Comparison of ENCODE assay signal across 1 cellular context in the genomic region with DNA sequence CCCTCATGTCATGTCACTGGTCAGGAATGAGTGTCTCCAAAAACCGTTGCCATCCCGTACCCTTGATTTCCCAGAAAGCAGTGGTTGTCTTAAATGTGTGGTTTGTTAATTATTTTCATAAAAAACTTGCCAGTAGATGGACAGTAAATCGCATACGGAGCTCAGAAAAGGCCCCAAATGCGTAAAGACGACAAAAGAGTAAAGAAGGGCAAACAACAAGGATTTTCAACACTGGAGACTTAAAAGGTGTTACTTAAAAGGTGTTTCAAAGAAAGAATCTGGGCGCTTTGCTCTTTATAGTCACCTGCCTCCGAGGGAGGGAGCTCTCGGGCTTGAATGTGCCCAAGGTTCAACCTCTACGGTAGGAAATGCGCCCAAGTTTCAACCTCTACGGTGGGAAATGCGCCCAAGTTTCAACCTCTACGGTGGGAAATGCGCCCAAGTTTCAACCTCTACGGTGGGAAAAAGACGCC.
TF ChIP-seq lines count a peak whose summit lies in the region.

No MANE protein-coding gene starts in this region.

TF ChIP-seq in WTC11, 78 proteins besides CTCF, POLR2A, EP300 and RAD21 (continued from another document):
- TF ChIP-seq ATF2 (CRISPR knock-in tag; IDR thresholded peaks at IDR 0.05; ENCODE audit: borderline replicate concordance, low read depth): no peak
- no peak for TF ChIP-seq ARID4B (CRISPR knock-in tag; IDR thresholded peaks at IDR 0.05; ENCODE audit: borderline replicate concordance)
- no peak for TF ChIP-seq FOXJ3 (CRISPR knock-in tag; IDR thresholded peaks at IDR 0.05; ENCODE audit: borderline replicate concordance)
- TF ChIP-seq GABPB1 (CRISPR knock-in tag; IDR thresholded peaks at IDR 0.05): peak; percentile 57
- no peak for TF ChIP-seq SMAD4 (CRISPR knock-in tag; IDR thresholded peaks at IDR 0.05)
- TF ChIP-seq GRHL2 (CRISPR knock-in tag; IDR thresholded peaks at IDR 0.05; ENCODE audit: insufficient replicate concordance, severe bottlenecking): no peak
- no peak for TF ChIP-seq FOXK1 (CRISPR knock-in tag; IDR thresholded peaks at IDR 0.05)
- no peak for TF ChIP-seq ZNF219 (CRISPR knock-in tag; IDR thresholded peaks at IDR 0.05; ENCODE audit: borderline replicate concordance)
- TF ChIP-seq, protein P1, sequence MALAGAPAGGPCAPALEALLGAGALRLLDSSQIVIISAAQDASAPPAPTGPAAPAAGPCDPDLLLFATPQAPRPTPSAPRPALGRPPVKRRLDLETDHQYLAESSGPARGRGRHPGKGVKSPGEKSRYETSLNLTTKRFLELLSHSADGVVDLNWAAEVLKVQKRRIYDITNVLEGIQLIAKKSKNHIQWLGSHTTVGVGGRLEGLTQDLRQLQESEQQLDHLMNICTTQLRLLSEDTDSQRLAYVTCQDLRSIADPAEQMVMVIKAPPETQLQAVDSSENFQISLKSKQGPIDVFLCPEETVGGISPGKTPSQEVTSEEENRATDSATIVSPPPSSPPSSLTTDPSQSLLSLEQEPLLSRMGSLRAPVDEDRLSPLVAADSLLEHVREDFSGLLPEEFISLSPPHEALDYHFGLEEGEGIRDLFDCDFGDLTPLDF (CRISPR knock-in tag; IDR thresholded peaks at IDR 0.05): no peak
- TF ChIP-seq, protein P2, sequence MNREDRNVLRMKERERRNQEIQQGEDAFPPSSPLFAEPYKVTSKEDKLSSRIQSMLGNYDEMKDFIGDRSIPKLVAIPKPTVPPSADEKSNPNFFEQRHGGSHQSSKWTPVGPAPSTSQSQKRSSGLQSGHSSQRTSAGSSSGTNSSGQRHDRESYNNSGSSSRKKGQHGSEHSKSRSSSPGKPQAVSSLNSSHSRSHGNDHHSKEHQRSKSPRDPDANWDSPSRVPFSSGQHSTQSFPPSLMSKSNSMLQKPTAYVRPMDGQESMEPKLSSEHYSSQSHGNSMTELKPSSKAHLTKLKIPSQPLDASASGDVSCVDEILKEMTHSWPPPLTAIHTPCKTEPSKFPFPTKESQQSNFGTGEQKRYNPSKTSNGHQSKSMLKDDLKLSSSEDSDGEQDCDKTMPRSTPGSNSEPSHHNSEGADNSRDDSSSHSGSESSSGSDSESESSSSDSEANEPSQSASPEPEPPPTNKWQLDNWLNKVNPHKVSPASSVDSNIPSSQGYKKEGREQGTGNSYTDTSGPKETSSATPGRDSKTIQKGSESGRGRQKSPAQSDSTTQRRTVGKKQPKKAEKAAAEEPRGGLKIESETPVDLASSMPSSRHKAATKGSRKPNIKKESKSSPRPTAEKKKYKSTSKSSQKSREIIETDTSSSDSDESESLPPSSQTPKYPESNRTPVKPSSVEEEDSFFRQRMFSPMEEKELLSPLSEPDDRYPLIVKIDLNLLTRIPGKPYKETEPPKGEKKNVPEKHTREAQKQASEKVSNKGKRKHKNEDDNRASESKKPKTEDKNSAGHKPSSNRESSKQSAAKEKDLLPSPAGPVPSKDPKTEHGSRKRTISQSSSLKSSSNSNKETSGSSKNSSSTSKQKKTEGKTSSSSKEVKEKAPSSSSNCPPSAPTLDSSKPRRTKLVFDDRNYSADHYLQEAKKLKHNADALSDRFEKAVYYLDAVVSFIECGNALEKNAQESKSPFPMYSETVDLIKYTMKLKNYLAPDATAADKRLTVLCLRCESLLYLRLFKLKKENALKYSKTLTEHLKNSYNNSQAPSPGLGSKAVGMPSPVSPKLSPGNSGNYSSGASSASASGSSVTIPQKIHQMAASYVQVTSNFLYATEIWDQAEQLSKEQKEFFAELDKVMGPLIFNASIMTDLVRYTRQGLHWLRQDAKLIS (CRISPR knock-in tag; IDR thresholded peaks at IDR 0.05; ENCODE audit: borderline replicate concordance): no peak
- TF ChIP-seq TEAD4 (CRISPR knock-in tag; IDR thresholded peaks at IDR 0.05): no peak
- TF ChIP-seq JUN (CRISPR knock-in tag; IDR thresholded peaks at IDR 0.05): no peak; the same call in 1 of the 2 replicates
- TF ChIP-seq EMX1 (CRISPR knock-in tag; IDR thresholded peaks at IDR 0.05): no peak
- no peak for TF ChIP-seq MAX (CRISPR knock-in tag; IDR thresholded peaks at IDR 0.05)
- no peak for TF ChIP-seq E2F4 (CRISPR knock-in tag; IDR thresholded peaks at IDR 0.05; ENCODE audit: borderline replicate concordance, low read depth)
- TF ChIP-seq HMGA2 (CRISPR knock-in tag; IDR thresholded peaks at IDR 0.05): no peak
- TF ChIP-seq ZNF532 (CRISPR knock-in tag; IDR thresholded peaks at IDR 0.05; ENCODE audit: borderline replicate concordance): no peak; the same call in 1 of the 2 replicates
- no peak for TF ChIP-seq CBFB (CRISPR knock-in tag; IDR thresholded peaks at IDR 0.05; ENCODE audit: low read depth)
- TF ChIP-seq ATF1 (CRISPR knock-in tag; IDR thresholded peaks at IDR 0.05): no peak
- TF ChIP-seq, protein P3, sequence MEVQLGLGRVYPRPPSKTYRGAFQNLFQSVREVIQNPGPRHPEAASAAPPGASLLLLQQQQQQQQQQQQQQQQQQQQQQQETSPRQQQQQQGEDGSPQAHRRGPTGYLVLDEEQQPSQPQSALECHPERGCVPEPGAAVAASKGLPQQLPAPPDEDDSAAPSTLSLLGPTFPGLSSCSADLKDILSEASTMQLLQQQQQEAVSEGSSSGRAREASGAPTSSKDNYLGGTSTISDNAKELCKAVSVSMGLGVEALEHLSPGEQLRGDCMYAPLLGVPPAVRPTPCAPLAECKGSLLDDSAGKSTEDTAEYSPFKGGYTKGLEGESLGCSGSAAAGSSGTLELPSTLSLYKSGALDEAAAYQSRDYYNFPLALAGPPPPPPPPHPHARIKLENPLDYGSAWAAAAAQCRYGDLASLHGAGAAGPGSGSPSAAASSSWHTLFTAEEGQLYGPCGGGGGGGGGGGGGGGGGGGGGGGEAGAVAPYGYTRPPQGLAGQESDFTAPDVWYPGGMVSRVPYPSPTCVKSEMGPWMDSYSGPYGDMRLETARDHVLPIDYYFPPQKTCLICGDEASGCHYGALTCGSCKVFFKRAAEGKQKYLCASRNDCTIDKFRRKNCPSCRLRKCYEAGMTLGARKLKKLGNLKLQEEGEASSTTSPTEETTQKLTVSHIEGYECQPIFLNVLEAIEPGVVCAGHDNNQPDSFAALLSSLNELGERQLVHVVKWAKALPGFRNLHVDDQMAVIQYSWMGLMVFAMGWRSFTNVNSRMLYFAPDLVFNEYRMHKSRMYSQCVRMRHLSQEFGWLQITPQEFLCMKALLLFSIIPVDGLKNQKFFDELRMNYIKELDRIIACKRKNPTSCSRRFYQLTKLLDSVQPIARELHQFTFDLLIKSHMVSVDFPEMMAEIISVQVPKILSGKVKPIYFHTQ (CRISPR knock-in tag; IDR thresholded peaks at IDR 0.05): peak; percentile 57; the same call in 1 of the 2 replicates
- TF ChIP-seq ZNF317 (CRISPR knock-in tag; IDR thresholded peaks at IDR 0.05; ENCODE audit: borderline replicate concordance, low read depth): 0 out of 2 replicates have a peak, but pooled peaks have one; percentile 16
